ENCODE assay signal across 14 cellular contexts in genomic region chr10:77421576-77421975, GRCh38.
"Had no signal": no experiment of that assay in that cellular context is flagged by ENCODE, and none has a peak within 500 bp of the region (broad histone marks: within the 10 kb centered on the region; RNA-seq: fewer than 3 reads in every experiment).

No MANE protein-coding gene starts in this region.

- H3K36me3 ChIP-seq: vagina had no signal

- H3K4me3 ChIP-seq: dorsolateral prefrontal cortex, testis, vagina had no signal

- DNase-seq: activated CD4-positive, alpha-beta T cell treated with anti-CD3 and anti-CD28 coated beads, Interleukin-2, amount 10 ng/mL, durations not matched to agents 7 days and 5 days; activated CD4-positive, CD25-positive, alpha-beta regulatory T cell; activated CD8-positive, alpha-beta memory T cell treated with anti-CD3 and anti-CD28 coated beads for 24 hours; activated naive CD4-positive, alpha-beta T cell treated with Interleukin-2 at 50 U/mL for 16 hours; foreskin keratinocyte; mammary epithelial cell; stimulated activated CD4-positive, alpha-beta T cell treated with anti-CD3 and anti-CD28 coated beads, Interleukin-4, amount 100 ng/mL, for 4 hours; stimulated activated naive CD8-positive, alpha-beta T cell treated with anti-CD3 and anti-CD28 coated beads, Interleukin-15, amount 100 ng/mL, for 72 hours; testis had no signal

- H3K9me3 ChIP-seq: testis, vagina had no signal

- FAIRE-seq: endometrium had no signal

- ATAC-seq: esophagus mucosa; foreskin keratinocyte; left lobe of liver; stimulated activated naive CD8-positive, alpha-beta T cell treated with anti-CD3 and anti-CD28 coated beads, Interleukin-15, amount 100 ng/mL, for 72 hours had no signal

- H3K27me3 ChIP-seq: dorsolateral prefrontal cortex, foreskin keratinocyte, testis, vagina had no signal

- H3K27ac ChIP-seq: dorsolateral prefrontal cortex, foreskin keratinocyte, testis, vagina had no signal
